Comparison of ENCODE assay signal across 26 cellular contexts in genomic region chr6:78397537-78397936, GRCh38.
"Had no signal": no experiment of that assay in that cellular context is flagged by ENCODE, and none has a peak within 500 bp of the region (broad histone marks: within the 10 kb centered on the region; RNA-seq: fewer than 3 reads in every experiment).

No MANE protein-coding gene starts in this region.

- H3K27ac Mint-ChIP-seq: naive thymus-derived CD8-positive, alpha-beta T cell; stimulated activated memory B cell treated with anti-CD40 and anti-IgM and Interleukin-4, amounts not matched to agents 10 μg/mL and 1 μg/mL and 100 μg/mL, for 72 hours; type B pancreatic cell had no signal

- ATAC-seq: lower lobe of right lung; naive thymus-derived CD8-positive, alpha-beta T cell; stimulated activated memory B cell treated with anti-CD40 and anti-IgM and Interleukin-4, amounts not matched to agents 10 μg/mL and 1 μg/mL and 100 μg/mL, for 72 hours; stimulated activated naive CD8-positive, alpha-beta T cell treated with anti-CD3 and anti-CD28 coated beads, Interleukin-15, Interleukin-2, amounts not matched to agents 100 U/mL and 50 U/mL, for 24 hours had no signal

- H3K9me3 Mint-ChIP-seq: nephron progenitor cell; stimulated activated memory B cell treated with anti-CD40 and anti-IgM and Interleukin-4, amounts not matched to agents 10 μg/mL and 1 μg/mL and 100 μg/mL, for 72 hours had no signal

- DNase-seq: cerebellar nuclear complex; effector CD8-positive, alpha-beta T cell; erythroblast; esophagus squamous epithelium; head of caudate nucleus; kidney; left ventricle myocardium inferior; lower lobe of right lung; naive thymus-derived CD8-positive, alpha-beta T cell; nephron progenitor cell; nucleus accumbens; sigmoid colon; spleen; stimulated activated CD4-positive, alpha-beta T cell treated with anti-CD3 and anti-CD28 coated beads, Interleukin-4, amount 100 ng/mL, for 4 hours; stimulated activated naive CD8-positive, alpha-beta T cell treated with anti-CD3 and anti-CD28 coated beads, Interleukin-15, Interleukin-2, amounts not matched to agents 100 U/mL and 50 U/mL, for 24 hours; substantia nigra; testis; tibial artery had no signal

- H3K4me1 ChIP-seq: esophagus squamous epithelium, left ventricle myocardium inferior, lower lobe of right lung, prostate gland, right atrium auricular region, sigmoid colon, spleen, testis, tibial artery had no signal

- H3K27me3 ChIP-seq: esophagus squamous epithelium, right atrium auricular region, sigmoid colon, spleen, testis, tibial artery had no signal

- H3K9me3 ChIP-seq: esophagus squamous epithelium, left ventricle myocardium inferior, lower lobe of right lung, prostate gland, right atrium auricular region, sigmoid colon, testis had no signal

- FAIRE-seq: colon, endothelial cell of umbilical vein, frontal cortex, kidney had no signal

- H3K27ac ChIP-seq: esophagus squamous epithelium, left ventricle myocardium inferior, lower lobe of right lung, prostate gland, right atrium auricular region, sigmoid colon, skin epidermis, spleen, testis, tibial artery had no signal

- H3K4me1 Mint-ChIP-seq: naive thymus-derived CD8-positive, alpha-beta T cell; nephron progenitor cell; stimulated activated memory B cell treated with anti-CD40 and anti-IgM and Interleukin-4, amounts not matched to agents 10 μg/mL and 1 μg/mL and 100 μg/mL, for 72 hours had no signal

- H3K27me3 Mint-ChIP-seq: naive thymus-derived CD8-positive, alpha-beta T cell; stimulated activated memory B cell treated with anti-CD40 and anti-IgM and Interleukin-4, amounts not matched to agents 10 μg/mL and 1 μg/mL and 100 μg/mL, for 72 hours; type B pancreatic cell had no signal

- H3K36me3 ChIP-seq: esophagus squamous epithelium, left ventricle myocardium inferior, lower lobe of right lung, prostate gland, right atrium auricular region, sigmoid colon, spleen, tibial artery had no signal

- H3K4me3 Mint-ChIP-seq: naive thymus-derived CD8-positive, alpha-beta T cell; nephron progenitor cell; stimulated activated memory B cell treated with anti-CD40 and anti-IgM and Interleukin-4, amounts not matched to agents 10 μg/mL and 1 μg/mL and 100 μg/mL, for 72 hours; type B pancreatic cell had no signal

- H3K36me3 Mint-ChIP-seq: naive thymus-derived CD8-positive, alpha-beta T cell; stimulated activated memory B cell treated with anti-CD40 and anti-IgM and Interleukin-4, amounts not matched to agents 10 μg/mL and 1 μg/mL and 100 μg/mL, for 72 hours; type B pancreatic cell had no signal

- H3K4me3 ChIP-seq: esophagus squamous epithelium, left ventricle myocardium inferior, lower lobe of right lung, prostate gland, right atrium auricular region, sigmoid colon, skin epidermis, spleen, testis, tibial artery had no signal
